ENCODE assay signal across 16 cellular contexts in the genomic region with DNA sequence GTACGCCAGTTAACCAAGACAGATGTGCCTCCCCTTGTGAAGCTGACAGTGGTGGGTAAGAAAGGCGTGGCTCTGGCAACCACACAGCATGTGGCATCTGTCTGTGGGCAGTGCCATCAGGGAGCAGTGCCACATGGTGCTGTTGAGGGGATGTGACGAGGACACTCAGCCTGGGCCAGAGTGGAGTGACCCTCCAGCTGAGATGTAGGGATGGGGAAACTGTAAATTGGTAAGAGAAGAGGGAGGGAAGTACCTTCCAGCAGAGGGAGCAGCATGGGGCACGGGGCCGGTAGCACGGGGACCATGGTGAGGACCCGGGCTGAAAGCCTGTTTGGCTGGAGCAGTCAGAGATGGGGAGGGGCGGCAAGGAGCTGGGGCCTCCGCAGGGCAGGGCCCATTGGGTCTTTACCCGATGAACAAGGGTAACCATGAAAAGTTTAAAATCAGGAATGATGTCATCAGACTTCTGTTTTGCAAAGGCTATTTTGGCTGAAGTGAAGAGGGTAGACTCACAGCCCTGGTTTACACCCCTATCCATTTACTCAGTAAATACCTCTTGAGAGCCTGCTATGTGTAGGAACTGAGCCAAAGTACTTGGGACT. TPM values are rescaled to one million over a fixed set of nuclear protein-coding genes. Genes with fewer than 3 reads are reported as not detected.
A peak's percentile ranks its signal among the peaks of the same experiment; 100 is the strongest.
DNase-seq lines count a peak whose midpoint lies in the region; ATAC-seq, FAIRE-seq and TF ChIP-seq lines count a peak whose summit lies in the region.
"Had no signal": no experiment of that assay in that cellular context is flagged by ENCODE, and none has a peak within 500 bp of the region (broad histone marks: within the 10 kb centered on the region; RNA-seq: fewer than 3 reads in every experiment).

No MANE protein-coding gene starts in this region.

- no peaks in the 10 kb centered on the region for H3K4me1 ChIP-seq in OCI-LY1 (ENCODE audit: insufficient read depth, low read length, severe bottlenecking)
- H3K4me1 ChIP-seq: HAP-1 had no signal

- no peaks in the 10 kb centered on the region for H3K36me3 ChIP-seq in OCI-LY1 (ENCODE audit: insufficient read depth, low read length)
- H3K36me3 ChIP-seq: HAP-1 had no signal

- no peak overlapping the region for H2AFZ ChIP-seq in OCI-LY1 (ENCODE audit: low read length)

- ATAC-seq in GM21447 (IDR thresholded peaks at IDR 0.05; ENCODE audit: unreplicated experiment) = no peak

- H3K9me2 ChIP-seq in OCI-LY1 (ENCODE audit: low read depth, low read length) = no peaks in the 10 kb centered on the region

- H3K27ac ChIP-seq in OCI-LY1 (ENCODE audit: low read depth, low read length, poor library complexity, severe bottlenecking) = no peak overlapping the region
- H3K27ac ChIP-seq: HL-60 had no signal

- CTCF ChIA-PET in AG04449 (lab: Yijun Ruan, JAX) = interaction anchor here (1.4 kb wide), 1 partner anchor 66 kb away, joined by 3 read pairs; no protein-coding TSS in a partner anchor

- no peaks in the 10 kb centered on the region for H3F3A ChIP-seq in OCI-LY1 (ENCODE audit: insufficient read depth, low read length)

- H3K4me2 ChIP-seq in OCI-LY1 (ENCODE audit: low read length) = no peak overlapping the region

- POLR2A ChIA-PET in AG04449 (lab: Yijun Ruan, JAX) = no interaction called here

- H3K4me3 ChIP-seq in AG04449 (ENCODE audit: low read depth, low read length) (no peak overlapping the region), GM12864 (ENCODE audit: low read depth, low read length) (no peak overlapping the region), OCI-LY1 (ENCODE audit: low read depth, low read length, poor library complexity, severe bottlenecking) (no peak overlapping the region), fibroblast of the aortic adventitia (ENCODE audit: low read depth, low read length) (no peak overlapping the region)
- H3K4me3 ChIP-seq: HAP-1 had no signal

- TF ChIP-seq CTCF in AG04449 (IDR thresholded peaks at IDR 0.05; ENCODE audit: insufficient read depth, low read length, missing control alignments) (peak; percentile 11), GM12864 (IDR thresholded peaks at IDR 0.05; ENCODE audit: low read depth, low read length, missing control alignments) (peak; percentile 43), OCI-LY1 (IDR thresholded peaks at IDR 0.05; ENCODE audit: low read length) (peak; percentile 31; the same call in 1 of the 2 replicates), fibroblast of the aortic adventitia (IDR thresholded peaks at IDR 0.05; ENCODE audit: insufficient read depth, low read length) (peak; percentile 10)

- H3K9ac ChIP-seq in OCI-LY1 (ENCODE audit: low read length) = no peak overlapping the region

- H4K20me1 ChIP-seq in OCI-LY1 (ENCODE audit: insufficient read depth, low read length) = no peaks in the 10 kb centered on the region

- FAIRE-seq in frontal cortex (lab: Jason Lieb, UNC) = no peak

- H3K79me2 ChIP-seq in OCI-LY1 (ENCODE audit: insufficient read depth, low read length) = no peaks in the 10 kb centered on the region

- no peaks in the 10 kb centered on the region; the same call in 1 of the 2 replicates for H3K27me3 ChIP-seq in OCI-LY1 (ENCODE audit: insufficient read depth, low read length)

- H3K9me3 ChIP-seq in OCI-LY1 (ENCODE audit: low read length) = no peaks in the 10 kb centered on the region
- H3K9me3 ChIP-seq: HAP-1 had no signal

- DNase-seq in AG04449 (ENCODE audit: low read depth, low spot score) = no peak
- DNase-seq in GM12864 (ENCODE audit: low read depth) = no peak
- DNase-seq in fibroblast of the aortic adventitia (ENCODE audit: low read depth) = no peak
- no peak for DNase-seq in frontal cortex (ENCODE audit: low spot score in 2 of 2)
- no peak for DNase-seq in CD1c-positive myeloid dendritic cell (ENCODE audit: extremely low spot score)
- DNase-seq in pons (ENCODE audit: low spot score) = no peak
- DNase-seq: cerebellar nuclear complex; NCI-H2081 treated with DMSO at 0.1 percent for 48 hours; stimulated activated CD4-positive, alpha-beta T cell treated with anti-CD3 and anti-CD28 coated beads, Interleukin-12 subunit alpha, Interleukin-12 subunit beta, amount 100 ng/mL, for 4 hours; stimulated activated naive CD4-positive, alpha-beta T cell; SW 1271 had no signal

RNA-seq across cellular contexts. Expression of gene TMPRSS6, which starts 10.4 kb away (rescaled TPM):
- total RNA-seq in fibroblast of the aortic adventitia (ENCODE audit: low replicate concordance) (not detected in 2 replicates), frontal cortex (not detected)
- total RNA-seq: mesenteric fat pad had no signal

RNA-seq across cellular contexts. Expression of gene KCTD17, which starts 47.5 kb away (rescaled TPM):
- total RNA-seq in fibroblast of the aortic adventitia (ENCODE audit: low replicate concordance) (25.2 and 25.6 TPM in 2 replicates), frontal cortex (35.1 TPM)

RNA-seq across cellular contexts. Expression of gene IL2RB, which starts 50.6 kb away (rescaled TPM):
- total RNA-seq in fibroblast of the aortic adventitia (ENCODE audit: low replicate concordance) (under 0.01 TPM in 1 of 2 replicates, not detected in the other), frontal cortex (not detected)
